16 cellular contexts compared by ENCODE assay signal in the genomic region with DNA sequence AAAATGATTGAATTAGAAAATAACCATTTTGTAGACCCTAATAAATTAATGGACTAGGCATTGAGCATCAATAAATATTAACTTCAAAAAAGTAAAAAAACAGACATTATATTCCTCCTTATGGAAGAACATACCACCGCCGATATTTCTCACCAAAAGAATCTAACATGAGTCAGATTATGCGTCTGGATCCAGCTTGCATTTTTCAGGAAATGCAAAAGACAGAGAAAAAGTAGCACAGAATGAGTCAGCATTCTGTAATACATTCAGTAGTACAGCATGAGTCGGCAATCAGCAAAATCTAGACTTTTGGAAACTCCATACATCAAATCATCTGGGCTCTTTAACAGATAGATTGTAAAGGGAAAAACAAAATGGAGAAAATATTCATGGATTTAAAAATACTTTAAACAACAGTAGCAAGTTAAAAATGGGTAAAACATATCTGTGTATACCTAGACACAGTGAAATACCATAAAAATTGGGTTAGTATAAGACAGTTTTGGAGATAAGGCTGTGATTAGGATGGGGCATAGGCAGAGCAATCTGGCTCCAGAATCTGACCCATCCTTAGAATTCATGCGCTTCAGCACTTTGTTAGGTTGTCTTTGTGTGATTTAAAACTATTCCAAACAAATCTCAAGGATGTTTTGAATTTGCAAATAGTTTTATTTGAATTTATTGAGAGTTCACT.
DNase-seq lines count a peak whose midpoint lies in the region; TF ChIP-seq lines count a peak whose summit lies in the region.
"Had no signal": no experiment of that assay in that cellular context is flagged by ENCODE, and none has a peak within 500 bp of the region (broad histone marks: within the 10 kb centered on the region; RNA-seq: fewer than 3 reads in every experiment).

No MANE protein-coding gene starts in this region.

- H3K27ac Mint-ChIP-seq in HFFc6: peak overlapping the region; percentile 92
- H3K27ac Mint-ChIP-seq: activated CD4-positive, alpha-beta memory T cell treated with anti-CD3 and anti-CD28 coated beads for 36 hours; activated naive CD8-positive, alpha-beta T cell treated with anti-CD3 and anti-CD28 coated beads, Interleukin-2, amount 10 ng/mL, durations not matched to agents 7 days and 5 days; endodermal cell had no signal

- H3K36me3 ChIP-seq in ACC112 (ENCODE audit: insufficient read depth, low read length): no peaks in the 10 kb centered on the region
- H3K36me3 ChIP-seq in hepatocyte (replicated peaks; ENCODE audit: insufficient read depth, low read depth): no peaks in the 10 kb centered on the region
- H3K36me3 ChIP-seq in OCI-LY7 (ENCODE audit: insufficient read depth, low read length): no peaks in the 10 kb centered on the region
- no peaks in the 10 kb centered on the region for H3K36me3 ChIP-seq in thyroid gland
- H3K36me3 ChIP-seq: tibial artery had no signal

- H3K9me2 ChIP-seq in hepatocyte (replicated peaks; ENCODE audit: insufficient read depth) (no peaks in the 10 kb centered on the region), OCI-LY7 (ENCODE audit: insufficient read depth, low read length) (no peaks in the 10 kb centered on the region)

- H2AFZ ChIP-seq in ACC112 (ENCODE audit: low read length, unreplicated experiment) (peak overlapping the region; percentile 39), hepatocyte (no peak overlapping the region), OCI-LY7 (ENCODE audit: low read length) (no peak overlapping the region)

- POLR2A ChIA-PET in OCI-LY7 (lab: Charles Lee): no interaction called here

- H3K4me2 ChIP-seq in hepatocyte (no peak overlapping the region), OCI-LY7 (ENCODE audit: low read length) (no peak overlapping the region)

- intact Hi-C loops in OCI-LY7 (cut with micrococcal nuclease; ENCODE audit: unreplicated experiment): no loop called here
- intact Hi-C loops in thyroid gland (cut with DNase I): no loop called here

- no peak overlapping the region for H3K4me3 ChIP-seq in ACC112 (ENCODE audit: low read depth, low read length)
- H3K4me3 ChIP-seq in hepatocyte: no peak overlapping the region
- no peak overlapping the region for H3K4me3 ChIP-seq in OCI-LY7 (ENCODE audit: low read depth, low read length, poor library complexity, severe bottlenecking)
- H3K4me3 ChIP-seq in thyroid gland (replicated peaks in 1 of 3): no peak overlapping the region
- H3K4me3 ChIP-seq: tibial artery had no signal

- no peaks in the 10 kb centered on the region for H3K9me3 ChIP-seq in hepatocyte (ENCODE audit: low read depth)
- H3K9me3 ChIP-seq in OCI-LY7 (ENCODE audit: low read length): no peaks in the 10 kb centered on the region
- no peaks in the 10 kb centered on the region for H3K9me3 ChIP-seq in thyroid gland
- H3K9me3 ChIP-seq: tibial artery had no signal

- peaks cover 90% of the 10 kb centered on the region for H3K4me1 Mint-ChIP-seq in HFFc6 (ENCODE audit: low read depth)
- H3K4me1 Mint-ChIP-seq: activated naive CD8-positive, alpha-beta T cell treated with anti-CD3 and anti-CD28 coated beads, Interleukin-2, amount 10 ng/mL, durations not matched to agents 7 days and 5 days; endodermal cell had no signal

- H3K27me3 Mint-ChIP-seq in HFFc6 (ENCODE audit: insufficient read depth): no peaks in the 10 kb centered on the region
- H3K27me3 Mint-ChIP-seq: activated CD4-positive, alpha-beta memory T cell treated with anti-CD3 and anti-CD28 coated beads for 36 hours; activated naive CD8-positive, alpha-beta T cell treated with anti-CD3 and anti-CD28 coated beads, Interleukin-2, amount 10 ng/mL, durations not matched to agents 7 days and 5 days had no signal

- H3K4me3 Mint-ChIP-seq in HFFc6: peak overlapping the region; percentile 31
- H3K4me3 Mint-ChIP-seq: activated CD4-positive, alpha-beta memory T cell treated with anti-CD3 and anti-CD28 coated beads for 36 hours; activated naive CD8-positive, alpha-beta T cell treated with anti-CD3 and anti-CD28 coated beads, Interleukin-2, amount 10 ng/mL, durations not matched to agents 7 days and 5 days; endodermal cell had no signal

- DNase-seq in HFFc6: peak; percentile 94
- DNase-seq in amniotic stem cell (lab: John Stamatoyannopoulos, UW): peak; percentile 91
- peak; percentile 18 for DNase-seq in hepatocyte (ENCODE audit: low spot score)
- DNase-seq in OCI-LY7 (ENCODE audit: low spot score): no peak
- no peak for DNase-seq in thyroid gland
- no peak for DNase-seq in NCI-H2227 (lab: John Stamatoyannopoulos, UW; ENCODE audit: unreplicated experiment)
- no peak for DNase-seq in midbrain (lab: John Stamatoyannopoulos, UW)
- DNase-seq: activated CD4-positive, alpha-beta memory T cell treated with anti-CD3 and anti-CD28 coated beads for 36 hours; activated naive CD8-positive, alpha-beta T cell treated with anti-CD3 and anti-CD28 coated beads, Interleukin-2, amount 10 ng/mL, durations not matched to agents 7 days and 5 days; endodermal cell; left cardiac atrium; NCI-H2171 treated with DMSO at 0.1 percent for 48 hours; occipital lobe; tibial artery had no signal

- H3K27me3 ChIP-seq in ACC112 (ENCODE audit: insufficient read depth, low read length): no peaks in the 10 kb centered on the region
- H3K27me3 ChIP-seq in hepatocyte: no peaks in the 10 kb centered on the region
- H3K27me3 ChIP-seq in thyroid gland: no peaks in the 10 kb centered on the region
- H3K27me3 ChIP-seq: tibial artery had no signal

- WGBS in hepatocyte (ENCODE audit: low lambda C conversion rate, missing lambda C conversion rate): 81% methylated on average over 5 of the region's 5 CpGs
- WGBS in thyroid gland, 2 donors: 87 to 89% methylated on average over 5 of the region's 5 CpGs

- H3K36me3 Mint-ChIP-seq in HFFc6 (ENCODE audit: low read depth): peaks cover 12% of the 10 kb centered on the region
- H3K36me3 Mint-ChIP-seq: activated CD4-positive, alpha-beta memory T cell treated with anti-CD3 and anti-CD28 coated beads for 36 hours; activated naive CD8-positive, alpha-beta T cell treated with anti-CD3 and anti-CD28 coated beads, Interleukin-2, amount 10 ng/mL, durations not matched to agents 7 days and 5 days had no signal

- no peak for TF ChIP-seq CTCF in HFFc6 (IDR thresholded peaks at IDR 0.05)
- TF ChIP-seq CTCF in hepatocyte (IDR thresholded peaks at IDR 0.05; ENCODE audit: poor library complexity): no peak
- TF ChIP-seq CTCF in OCI-LY7 (conservative IDR thresholded peaks at IDR 0.05; ENCODE audit: low read length): no peak
- no peak for TF ChIP-seq CTCF in thyroid gland (IDR thresholded peaks at IDR 0.05)

- CTCF ChIA-PET in OCI-LY7 (lab: Charles Lee; ENCODE audit: unreplicated experiment): no interaction called here

- H3K27ac ChIP-seq in ACC112 (ENCODE audit: low read depth, low read length): peak overlapping the region; percentile 71
- H3K27ac ChIP-seq in hepatocyte: no peak overlapping the region
- no peak overlapping the region for H3K27ac ChIP-seq in OCI-LY7 (ENCODE audit: low read depth, low read length, poor library complexity, severe bottlenecking)
- H3K27ac ChIP-seq in thyroid gland: no peak overlapping the region
- H3K27ac ChIP-seq: C4-2B, tibial artery had no signal

- no peaks in the 10 kb centered on the region for H3K9me3 Mint-ChIP-seq in HFFc6
- H3K9me3 Mint-ChIP-seq: endodermal cell had no signal

- no peaks in the 10 kb centered on the region for H4K20me1 ChIP-seq in hepatocyte (ENCODE audit: insufficient read depth, poor library complexity, severe bottlenecking)
- no peaks in the 10 kb centered on the region for H4K20me1 ChIP-seq in OCI-LY7 (ENCODE audit: insufficient read depth, low read length)

- no TSS peak for BruUV-seq in OCI-LY7 (replicated peaks; lab: Mats Ljungman, UMichigan)

- peaks cover 19% of the 10 kb centered on the region for H3K4me1 ChIP-seq in ACC112 (ENCODE audit: control insufficient read depth, insufficient read depth, low read length, unreplicated experiment)
- H3K4me1 ChIP-seq in hepatocyte (ENCODE audit: insufficient read depth): no peaks in the 10 kb centered on the region
- no peaks in the 10 kb centered on the region for H3K4me1 ChIP-seq in OCI-LY7 (ENCODE audit: insufficient read depth, low read length, poor library complexity, severe bottlenecking)
- H3K4me1 ChIP-seq in thyroid gland: no peaks in the 10 kb centered on the region
- H3K4me1 ChIP-seq: tibial artery had no signal

- no peak for TF ChIP-seq POLR2A in thyroid gland (IDR thresholded peaks at IDR 0.05)

- no peaks in the 10 kb centered on the region for H3K79me2 ChIP-seq in ACC112 (ENCODE audit: control insufficient read depth, insufficient read depth, low read length, unreplicated experiment)
- H3K79me2 ChIP-seq in hepatocyte: no peaks in the 10 kb centered on the region
- H3K79me2 ChIP-seq in OCI-LY7 (ENCODE audit: insufficient read depth, low read depth, low read length): no peaks in the 10 kb centered on the region

Comparison
In these comparisons a context has a peak if more than half of its experiments do, and no peak if none do; other contexts are left out.
1. DNase-seq: peak in HFFc6 (single experiment), amniotic stem cell (single experiment) and hepatocyte (single experiment); none in OCI-LY7 (single experiment), thyroid gland (0 of 2), NCI-H2227 (single experiment) and midbrain (single experiment).